ENCODE assay signal across 10 cellular contexts in genomic region chr5:121962943-121963342, GRCh38. TPM values are rescaled to one million over a fixed set of nuclear protein-coding genes. Genes with fewer than 3 reads are reported as not detected.
DNase-seq lines count a peak whose midpoint lies in the region; ATAC-seq and TF ChIP-seq lines count a peak whose summit lies in the region.
"Had no signal": no experiment of that assay in that cellular context is flagged by ENCODE, and none has a peak within 500 bp of the region (broad histone marks: within the 10 kb centered on the region; RNA-seq: fewer than 3 reads in every experiment).

No MANE protein-coding gene starts in this region.

- peaks cover 15% of the 10 kb centered on the region for H3K4me1 ChIP-seq in suprapubic skin

- 41% methylated on average over 3 of the region's 3 CpGs for WGBS in suprapubic skin

- TF ChIP-seq POLR2A in suprapubic skin (IDR thresholded peaks at IDR 0.05), result no peak

- ATAC-seq in activated CD8-positive, alpha-beta memory T cell treated with anti-CD3 and anti-CD28 coated beads, Interleukin-2, amount 10 ng/mL, durations not matched to agents 7 days and 5 days, result no peak
- ATAC-seq in activated CD8-positive, alpha-beta T cell treated with anti-CD3 and anti-CD28 coated beads for 36 hours, result no peak
- ATAC-seq: esophagus mucosa had no signal

- peaks cover 29% of the 10 kb centered on the region for H3K4me1 Mint-ChIP-seq in activated CD8-positive, alpha-beta memory T cell treated with anti-CD3 and anti-CD28 coated beads, Interleukin-2, amount 10 ng/mL, durations not matched to agents 7 days and 5 days
- peaks cover 41% of the 10 kb centered on the region for H3K4me1 Mint-ChIP-seq in activated CD8-positive, alpha-beta T cell treated with anti-CD3 and anti-CD28 coated beads for 36 hours (ENCODE audit: low read depth)
- peaks cover 36 to 53% of the 10 kb centered on the region in 2 donors for H3K4me1 Mint-ChIP-seq in immature natural killer cell

- intact Hi-C loops in activated CD8-positive, alpha-beta T cell treated with anti-CD3 and anti-CD28 coated beads for 36 hours (cut with micrococcal nuclease), result no loop called here

- no peaks in the 10 kb centered on the region for H3K9me3 Mint-ChIP-seq in activated CD8-positive, alpha-beta memory T cell treated with anti-CD3 and anti-CD28 coated beads, Interleukin-2, amount 10 ng/mL, durations not matched to agents 7 days and 5 days (ENCODE audit: low read depth)
- H3K9me3 Mint-ChIP-seq in activated CD8-positive, alpha-beta T cell treated with anti-CD3 and anti-CD28 coated beads for 36 hours, result peaks cover 13% of the 10 kb centered on the region
- no peaks in the 10 kb centered on the region for H3K9me3 Mint-ChIP-seq in immature natural killer cell

- peak overlapping the region; percentile 77 for H3K4me3 ChIP-seq in suprapubic skin

- no peaks in the 10 kb centered on the region for H3K36me3 ChIP-seq in suprapubic skin

- CTCF ChIA-PET in activated CD8-positive, alpha-beta memory T cell treated with anti-CD3 and anti-CD28 coated beads, Interleukin-2, amount 10 ng/mL, durations not matched to agents 7 days and 5 days (lab: Charles Lee), result no interaction called here
- CTCF ChIA-PET in activated CD8-positive, alpha-beta T cell treated with anti-CD3 and anti-CD28 coated beads for 36 hours (lab: Charles Lee), result interaction anchor here (0.7 to 5.4 kb wide), 5 partner anchors 13 to 139 kb away, joined by 3 to 29 read pairs (median 3); no protein-coding TSS in a partner anchor

- H3K9me3 ChIP-seq in suprapubic skin, result no peaks in the 10 kb centered on the region

- no peak for TF ChIP-seq EP300 in suprapubic skin (IDR thresholded peaks at IDR 0.05)

- no peak for TF ChIP-seq CTCF in activated CD8-positive, alpha-beta T cell treated with anti-CD3 and anti-CD28 coated beads for 36 hours (IDR thresholded peaks at IDR 0.05)
- TF ChIP-seq CTCF in suprapubic skin (IDR thresholded peaks at IDR 0.05), result no peak

- peak overlapping the region; percentile 88 for H3K4me3 Mint-ChIP-seq in activated CD8-positive, alpha-beta memory T cell treated with anti-CD3 and anti-CD28 coated beads, Interleukin-2, amount 10 ng/mL, durations not matched to agents 7 days and 5 days
- peak overlapping the region; percentile 97 for H3K4me3 Mint-ChIP-seq in activated CD8-positive, alpha-beta T cell treated with anti-CD3 and anti-CD28 coated beads for 36 hours
- peak overlapping the region; percentile 95 to 99 (median 98) for H3K4me3 Mint-ChIP-seq in immature natural killer cell

- POLR2A ChIA-PET in activated CD8-positive, alpha-beta T cell treated with anti-CD3 and anti-CD28 coated beads for 36 hours (lab: Charles Lee), result interaction anchor here (1.3 kb wide), 1 partner anchor 13 kb away, joined by 3 read pairs; no protein-coding TSS in a partner anchor

- H3K27me3 ChIP-seq in suprapubic skin, result peaks cover 4% of the 10 kb centered on the region

- peaks cover 15% of the 10 kb centered on the region for H3K36me3 Mint-ChIP-seq in activated CD8-positive, alpha-beta memory T cell treated with anti-CD3 and anti-CD28 coated beads, Interleukin-2, amount 10 ng/mL, durations not matched to agents 7 days and 5 days
- peaks cover 24% of the 10 kb centered on the region for H3K36me3 Mint-ChIP-seq in activated CD8-positive, alpha-beta T cell treated with anti-CD3 and anti-CD28 coated beads for 36 hours (ENCODE audit: low read depth)
- peaks cover 0 to 9% (median 0%) of the 10 kb centered on the region in 3 donors for H3K36me3 Mint-ChIP-seq in immature natural killer cell

- peak overlapping the region; percentile 92 for H3K27ac Mint-ChIP-seq in activated CD8-positive, alpha-beta memory T cell treated with anti-CD3 and anti-CD28 coated beads, Interleukin-2, amount 10 ng/mL, durations not matched to agents 7 days and 5 days
- H3K27ac Mint-ChIP-seq in activated CD8-positive, alpha-beta T cell treated with anti-CD3 and anti-CD28 coated beads for 36 hours, result peak overlapping the region; percentile 99
- H3K27ac Mint-ChIP-seq in immature natural killer cell, result peak overlapping the region; percentile 90 to 99 (median 96)

- H3K27ac ChIP-seq in suprapubic skin, result no peak overlapping the region

- no peak for DNase-seq in activated CD8-positive, alpha-beta memory T cell treated with anti-CD3 and anti-CD28 coated beads, Interleukin-2, amount 10 ng/mL, durations not matched to agents 7 days and 5 days
- no peak for DNase-seq in activated CD8-positive, alpha-beta memory T cell treated with anti-CD3 and anti-CD28 coated beads, Interleukin-2, amount 50 U/mL, for 48 hours
- DNase-seq in activated CD8-positive, alpha-beta T cell treated with anti-CD3 and anti-CD28 coated beads for 36 hours, result no peak
- no peak for DNase-seq in immature natural killer cell
- DNase-seq in suprapubic skin (ENCODE audit: low spot score in 2 of 2), result no peak
- no peak for DNase-seq in central memory CD4-positive, alpha-beta T cell
- no peak for DNase-seq in NCI-H1105 treated with DMSO at 0.1 percent for 48 hours (lab: John Stamatoyannopoulos, UW)
- DNase-seq in NCI-H526 treated with DMSO at 0.1 percent for 48 hours (lab: John Stamatoyannopoulos, UW), result no peak
- DNase-seq: NCI-H1092 had no signal

- H3K27me3 Mint-ChIP-seq in activated CD8-positive, alpha-beta memory T cell treated with anti-CD3 and anti-CD28 coated beads, Interleukin-2, amount 10 ng/mL, durations not matched to agents 7 days and 5 days, result peaks cover 5% of the 10 kb centered on the region
- peaks cover 8% of the 10 kb centered on the region for H3K27me3 Mint-ChIP-seq in activated CD8-positive, alpha-beta T cell treated with anti-CD3 and anti-CD28 coated beads for 36 hours
- peaks cover 6 to 17% (median 14%) of the 10 kb centered on the region in 3 donors for H3K27me3 Mint-ChIP-seq in immature natural killer cell (ENCODE audit: low read depth in 3 of 3)

RNA-seq across cellular contexts. Expression of gene SRFBP1, which starts 1.2 kb away (rescaled TPM):
- total RNA-seq in activated CD8-positive, alpha-beta memory T cell treated with anti-CD3 and anti-CD28 coated beads, Interleukin-2, amount 10 ng/mL, durations not matched to agents 7 days and 5 days, result 10 to 100 TPM in 1 of 2 experiments, 1 to 10 TPM in 1; 9.3 to 12.2 TPM
- total RNA-seq in activated CD8-positive, alpha-beta T cell treated with anti-CD3 and anti-CD28 coated beads for 36 hours, result 10 to 100 TPM; 13.0 to 13.2 TPM
- 10 to 100 TPM in 1 of 3 donors, 1 to 10 TPM in 2; 2.0 to 11.2 (median 7.6) TPM for polyA plus RNA-seq in immature natural killer cell
- 10 to 100 TPM; 10.3 to 11.9 (median 10.5) TPM for total RNA-seq in suprapubic skin
